ENCODE assay signal across 22 cellular contexts in the genomic region with DNA sequence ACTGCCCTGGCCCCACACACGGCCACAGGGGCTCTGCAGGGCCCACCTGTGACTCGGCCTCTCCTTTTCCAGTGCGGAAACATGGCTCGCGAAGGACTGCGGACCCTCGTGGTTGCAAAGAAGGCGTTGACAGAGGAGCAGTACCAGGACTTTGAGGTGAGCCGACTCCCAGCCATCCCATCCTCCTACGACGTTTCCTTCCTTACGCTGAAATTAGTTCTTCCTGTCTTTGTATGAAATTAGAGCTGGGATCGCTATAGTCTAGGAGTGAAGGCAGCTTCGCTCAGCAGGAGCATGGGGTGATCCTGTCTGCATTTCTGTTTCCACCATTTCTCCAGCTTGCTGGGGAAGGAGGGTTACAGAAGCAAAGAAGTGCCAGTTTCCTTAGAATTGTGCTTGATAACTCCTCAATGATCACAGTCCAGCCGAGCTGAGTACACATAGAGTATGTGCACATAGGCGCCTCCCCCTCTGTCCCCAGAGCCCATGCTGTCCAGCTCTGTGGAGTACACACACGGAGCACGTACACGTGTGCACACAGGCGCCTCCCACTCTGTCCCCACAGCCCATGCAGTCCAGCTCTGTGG. TPM values are rescaled to one million over a fixed set of nuclear protein-coding genes. Genes with fewer than 3 reads are reported as not detected.
DNase-seq lines count a peak whose midpoint lies in the region; FAIRE-seq and TF ChIP-seq lines count a peak whose summit lies in the region.
"Had no signal": no experiment of that assay in that cellular context is flagged by ENCODE, and none has a peak within 500 bp of the region (broad histone marks: within the 10 kb centered on the region; RNA-seq: fewer than 3 reads in every experiment).

No MANE protein-coding gene starts in this region.

- TF ChIP-seq POLR2A in esophagus muscularis mucosa (IDR thresholded peaks at IDR 0.05; ENCODE audit: low read depth), result no peak

- DNase-seq in bronchial epithelial cell (ENCODE audit: low read depth) (no peak), dermis blood vessel endothelial cell (peak; percentile 49), islet precursor cell (peak; percentile 44), ureter (ENCODE audit: low spot score) (peak; percentile 17), NCI-H526 (lab: John Stamatoyannopoulos, UW) (no peak), esophagus muscularis mucosa (ENCODE audit: extremely low spot score) (no peak)
- DNase-seq in activated CD8-positive, alpha-beta memory T cell treated with anti-CD3 and anti-CD28 coated beads, Interleukin-2, amount 50 U/mL, for 48 hours, result no peak
- DNase-seq: ACHN; BE2C; C1 segment of cervical spinal cord; Caco-2; CD4-positive, CD25-positive, alpha-beta regulatory T cell; DMS79; GDM1; HCEC 1CT had no signal

- TF ChIP-seq EP300 in esophagus muscularis mucosa (IDR thresholded peaks at IDR 0.05), result no peak

- H3K36me3 ChIP-seq in bronchial epithelial cell (ENCODE audit: control insufficient read depth, insufficient read depth, low read length) (peaks cover 1% of the 10 kb centered on the region), esophagus muscularis mucosa (peaks cover 15 to 87% (median 51%) of the 10 kb centered on the region in 4 donors)
- H3K36me3 ChIP-seq: BE2C had no signal

- H3K9me3 ChIP-seq in esophagus muscularis mucosa, result no peaks in the 10 kb centered on the region
- H3K9me3 ChIP-seq: BE2C, Caco-2 had no signal

- no peak overlapping the region for H3K27ac ChIP-seq in esophagus muscularis mucosa (replicated peaks in 1 of 4)

- H3K4me1 ChIP-seq in esophagus muscularis mucosa, result no peaks in the 10 kb centered on the region
- H3K4me1 ChIP-seq: BE2C, Caco-2 had no signal

- peak; percentile 86 for FAIRE-seq in bronchial epithelial cell (lab: Jason Lieb, UNC)
- FAIRE-seq: A204.1, D721Med, GM12892, GM18507, H54, HepG2 had no signal

- intact Hi-C loops in esophagus muscularis mucosa (cut with DNase I), result no loop called here

- 81% methylated on average over 20 of the region's 20 CpGs for WGBS in esophagus muscularis mucosa

- no peak for TF ChIP-seq CTCF in bronchial epithelial cell (IDR thresholded peaks at IDR 0.05; ENCODE audit: insufficient read depth, low read length, severe bottlenecking)
- no peak for TF ChIP-seq CTCF in esophagus muscularis mucosa (IDR thresholded peaks at IDR 0.05)

- H3K4me3 ChIP-seq in bronchial epithelial cell (ENCODE audit: low read depth, low read length) (no peak overlapping the region), esophagus muscularis mucosa (no peak overlapping the region)
- H3K4me3 ChIP-seq: GM23338 had no signal

- H3K27me3 ChIP-seq in bronchial epithelial cell (ENCODE audit: control insufficient read depth, insufficient read depth, low read length) (no peaks in the 10 kb centered on the region), esophagus muscularis mucosa (no peaks in the 10 kb centered on the region)
- H3K27me3 ChIP-seq: BE2C had no signal

RNA-seq across cellular contexts. Expression of gene NFATC1, which starts 59.1 kb away (rescaled TPM):
- total RNA-seq in bronchial epithelial cell (0.53 and 1.7 TPM in 2 replicates), dermis blood vessel endothelial cell (17.0 and 19.3 TPM in 2 replicates), ureter (13.8 TPM), esophagus muscularis mucosa (10 to 100 TPM; 15.0 to 22.0 (median 17.8) TPM)
- total RNA-seq: HepG2 had no signal

Comparison
In these comparisons a context has a peak if more than half of its experiments do, and no peak if none do; other contexts are left out.
1. DNase-seq: peak in dermis blood vessel endothelial cell (single experiment), islet precursor cell (single experiment) and ureter (single experiment); none in bronchial epithelial cell (single experiment), activated CD8-positive, alpha-beta memory T cell treated with anti-CD3 and anti-CD28 coated beads, Interleukin-2, amount 50 U/mL, for 48 hours (single experiment), NCI-H526 (0 of 2) and esophagus muscularis mucosa (single experiment).